Comparison of ENCODE assay signal across 14 cellular contexts in the genomic region with DNA sequence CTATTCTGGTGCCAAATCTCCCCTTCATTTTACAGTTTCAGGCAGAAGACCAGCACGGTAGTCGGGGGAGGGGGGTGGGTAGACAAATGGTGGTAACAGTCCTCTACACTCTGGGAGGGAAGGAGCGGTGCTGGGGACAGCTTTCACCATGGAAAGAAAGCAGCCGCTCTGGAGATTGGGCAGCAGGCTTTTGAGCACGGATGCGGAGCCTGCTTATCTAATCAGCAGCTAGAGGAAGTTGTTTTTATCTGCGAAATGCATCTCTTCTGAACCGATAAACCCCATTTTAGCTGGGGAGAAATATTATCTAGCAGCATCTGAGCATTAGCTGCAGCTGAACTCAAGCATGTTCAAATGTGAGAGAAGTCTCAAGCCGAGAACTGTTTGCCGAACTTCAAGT. TPM values are rescaled to one million over a fixed set of nuclear protein-coding genes. Genes with fewer than 3 reads are reported as not detected.
DNase-seq lines count a peak whose midpoint lies in the region; ATAC-seq and TF ChIP-seq lines count a peak whose summit lies in the region.
"Had no signal": no experiment of that assay in that cellular context is flagged by ENCODE, and none has a peak within 500 bp of the region (broad histone marks: within the 10 kb centered on the region; RNA-seq: fewer than 3 reads in every experiment).

No MANE protein-coding gene starts in this region.

- peak; percentile 68 for DNase-seq in activated CD4-positive, alpha-beta T cell treated with anti-CD3 and anti-CD28 coated beads, Interleukin-2, amount 10 ng/mL, durations not matched to agents 7 days and 5 days
- no peak for DNase-seq in activated CD4-positive, alpha-beta T cell treated with anti-CD3 and anti-CD28 coated beads, Interleukin-2, amount 50 U/mL, for 1 hour
- DNase-seq in NB4 (ENCODE audit: low read depth) (peak; percentile 96), progenitor cell of endocrine pancreas (ENCODE audit: low spot score, unreplicated experiment) (no peak)
- DNase-seq in activated effector memory CD4-positive, alpha-beta T cell treated with anti-CD3 and anti-CD28 coated beads, Interleukin-2, amount 50 U/mL, for 16 hours = peak; percentile 83
- DNase-seq: gastrocnemius medialis; NCI-H187; stimulated activated CD4-positive, alpha-beta T cell treated with anti-CD3 and anti-CD28 coated beads, Interleukin-4, amount 100 ng/mL, for 1 hour had no signal

- no peaks in the 10 kb centered on the region for H3K27me3 ChIP-seq in neutrophil

- TF ChIP-seq POLR2A in NB4 (IDR thresholded peaks at IDR 0.05; ENCODE audit: extremely low read depth, insufficient read length) = no peak

- H3K4me1 Mint-ChIP-seq in activated CD4-positive, alpha-beta T cell treated with anti-CD3 and anti-CD28 coated beads, Interleukin-2, amount 10 ng/mL, durations not matched to agents 7 days and 5 days = peaks cover 7% of the 10 kb centered on the region
- no peaks in the 10 kb centered on the region for H3K4me1 Mint-ChIP-seq in progenitor cell of endocrine pancreas (ENCODE audit: low read depth)

- peak overlapping the region; percentile 87 for H3K27ac ChIP-seq in neutrophil
- H3K27ac ChIP-seq: gastrocnemius medialis, prostate gland had no signal

- no peak for TF ChIP-seq CTCF in NB4 (IDR thresholded peaks at IDR 0.05; ENCODE audit: low read depth, low read length)
- TF ChIP-seq CTCF in neutrophil (IDR thresholded peaks at IDR 0.05) = no peak
- no peak for TF ChIP-seq CTCF in progenitor cell of endocrine pancreas (IDR thresholded peaks at IDR 0.05; ENCODE audit: unreplicated experiment)

- no peaks in the 10 kb centered on the region for H3K9me3 ChIP-seq in neutrophil
- H3K9me3 ChIP-seq: gastrocnemius medialis, prostate gland had no signal

- H3K4me1 ChIP-seq in neutrophil (ENCODE audit: control insufficient read depth in 1 of 2, insufficient read depth in 1 of 2, low read depth in 1 of 2, low read length in 1 of 2) = peaks cover 88 to 89% of the 10 kb centered on the region in 2 experiments
- H3K4me1 ChIP-seq: gastrocnemius medialis, prostate gland had no signal

- H3K27ac Mint-ChIP-seq in activated CD4-positive, alpha-beta T cell treated with anti-CD3 and anti-CD28 coated beads, Interleukin-2, amount 10 ng/mL, durations not matched to agents 7 days and 5 days = no peak overlapping the region
- no peak overlapping the region for H3K27ac Mint-ChIP-seq in progenitor cell of endocrine pancreas

- H3K4me3 ChIP-seq in NB4 (ENCODE audit: low read depth, low read length) = peak overlapping the region; percentile 42
- H3K4me3 ChIP-seq in neutrophil (ENCODE audit: low read depth in 1 of 2, low read length in 1 of 2) = no peak overlapping the region
- H3K4me3 ChIP-seq: gastrocnemius medialis, prostate gland had no signal

- POLR2A ChIA-PET in activated CD4-positive, alpha-beta T cell treated with anti-CD3 and anti-CD28 coated beads, Interleukin-2, amount 10 ng/mL, durations not matched to agents 7 days and 5 days (lab: Charles Lee) = interaction anchor here (1.0 kb wide), 1 partner anchor 34 kb away, joined by 3 read pairs; no protein-coding TSS in a partner anchor

- no peaks in the 10 kb centered on the region for H3K9me3 Mint-ChIP-seq in activated CD4-positive, alpha-beta T cell treated with anti-CD3 and anti-CD28 coated beads, Interleukin-2, amount 10 ng/mL, durations not matched to agents 7 days and 5 days
- no peaks in the 10 kb centered on the region for H3K9me3 Mint-ChIP-seq in progenitor cell of endocrine pancreas (ENCODE audit: low read depth)
- H3K9me3 Mint-ChIP-seq: activated T-helper 17 cell treated with anti-CD3 and anti-CD28 coated beads, Interleukin-2, amount 50 U/mL, for 72 hours; dendritic cell treated with granulocyte-macrophage colony-stimulating factor and Interleukin-4, amounts not matched to agents 40 ng/mL and 50 ng/mL, for 4 days had no signal

- H3K36me3 ChIP-seq in neutrophil = peaks cover 40% of the 10 kb centered on the region
- H3K36me3 ChIP-seq: gastrocnemius medialis, prostate gland had no signal

- CTCF ChIA-PET in activated CD4-positive, alpha-beta T cell treated with anti-CD3 and anti-CD28 coated beads, Interleukin-2, amount 10 ng/mL, durations not matched to agents 7 days and 5 days (lab: Charles Lee) = interaction anchor here (0.8 to 2.7 kb wide), 6 partner anchors 10 to 35 kb away, joined by 3 to 7 read pairs (median 3); no protein-coding TSS in a partner anchor

- no peak overlapping the region for H3K4me3 Mint-ChIP-seq in activated CD4-positive, alpha-beta T cell treated with anti-CD3 and anti-CD28 coated beads, Interleukin-2, amount 10 ng/mL, durations not matched to agents 7 days and 5 days
- no peak overlapping the region for H3K4me3 Mint-ChIP-seq in progenitor cell of endocrine pancreas (ENCODE audit: low read depth)
- H3K4me3 Mint-ChIP-seq: activated T-helper 17 cell treated with anti-CD3 and anti-CD28 coated beads, Interleukin-2, amount 50 U/mL, for 72 hours; dendritic cell treated with granulocyte-macrophage colony-stimulating factor and Interleukin-4, amounts not matched to agents 40 ng/mL and 50 ng/mL, for 4 days had no signal

- ATAC-seq in GM21447 (IDR thresholded peaks at IDR 0.05; ENCODE audit: unreplicated experiment) (no peak), GM19035 (IDR thresholded peaks at IDR 0.05; ENCODE audit: unreplicated experiment) (no peak)
- ATAC-seq: activated T-helper 17 cell treated with anti-CD3 and anti-CD28 coated beads, Interleukin-2, amount 50 U/mL, for 72 hours; gastrocnemius medialis had no signal

- no peaks in the 10 kb centered on the region for H3K27me3 Mint-ChIP-seq in activated CD4-positive, alpha-beta T cell treated with anti-CD3 and anti-CD28 coated beads, Interleukin-2, amount 10 ng/mL, durations not matched to agents 7 days and 5 days
- peaks cover 30% of the 10 kb centered on the region for H3K27me3 Mint-ChIP-seq in progenitor cell of endocrine pancreas
- H3K27me3 Mint-ChIP-seq: activated T-helper 17 cell treated with anti-CD3 and anti-CD28 coated beads, Interleukin-2, amount 50 U/mL, for 72 hours; dendritic cell treated with granulocyte-macrophage colony-stimulating factor and Interleukin-4, amounts not matched to agents 40 ng/mL and 50 ng/mL, for 4 days had no signal

- peaks cover 60% of the 10 kb centered on the region for H3K36me3 Mint-ChIP-seq in activated CD4-positive, alpha-beta T cell treated with anti-CD3 and anti-CD28 coated beads, Interleukin-2, amount 10 ng/mL, durations not matched to agents 7 days and 5 days (ENCODE audit: low read depth)
- H3K36me3 Mint-ChIP-seq in progenitor cell of endocrine pancreas (ENCODE audit: insufficient read depth) = no peaks in the 10 kb centered on the region

RNA-seq across cellular contexts. Expression of gene IKZF1, which starts 28.8 kb away (rescaled TPM):
- 100 to 1,000 TPM; 379 to 406 TPM for total RNA-seq in activated CD4-positive, alpha-beta T cell treated with anti-CD3 and anti-CD28 coated beads, Interleukin-2, amount 10 ng/mL, durations not matched to agents 7 days and 5 days
- 0.36 and 0.42 TPM in 2 replicates for total RNA-seq in progenitor cell of endocrine pancreas

Comparison
In these comparisons a context has a peak if more than half of its experiments do, and no peak if none do; other contexts are left out.
1. DNase-seq: peak in activated CD4-positive, alpha-beta T cell treated with anti-CD3 and anti-CD28 coated beads, Interleukin-2, amount 10 ng/mL, durations not matched to agents 7 days and 5 days (single experiment), NB4 (single experiment) and activated effector memory CD4-positive, alpha-beta T cell treated with anti-CD3 and anti-CD28 coated beads, Interleukin-2, amount 50 U/mL, for 16 hours (single experiment); none in activated CD4-positive, alpha-beta T cell treated with anti-CD3 and anti-CD28 coated beads, Interleukin-2, amount 50 U/mL, for 1 hour (single experiment) and progenitor cell of endocrine pancreas (single experiment).
2. RNA of gene IKZF1, which starts 28.8 kb away (total RNA-seq): 379 to 406 TPM in activated CD4-positive, alpha-beta T cell treated with anti-CD3 and anti-CD28 coated beads, Interleukin-2, amount 10 ng/mL, durations not matched to agents 7 days and 5 days; 0.36 to 0.42 TPM in progenitor cell of endocrine pancreas; every median in the first group is over 100 times any median in the second.